In the genomic region with DNA sequence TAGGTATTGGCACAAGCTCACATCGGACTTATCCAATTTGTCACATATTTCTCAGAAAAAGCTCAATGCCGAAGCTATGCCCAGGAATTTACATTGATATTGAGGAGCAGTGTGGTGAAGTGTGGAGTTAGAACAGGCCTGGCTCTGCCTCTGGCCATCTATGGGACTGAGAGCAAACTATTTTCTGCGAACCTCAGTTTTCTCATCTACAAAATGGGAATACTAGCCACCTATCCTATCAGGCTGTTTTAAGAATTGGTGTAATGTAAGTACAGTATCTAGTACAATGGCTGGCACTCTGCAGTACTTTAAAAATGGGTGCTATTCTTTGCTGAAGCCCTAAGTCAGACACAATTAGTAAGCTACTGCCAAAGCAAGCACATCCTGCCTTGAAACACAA, we compare ENCODE assay signal across 6 cellular contexts.
"Had no signal": no experiment of that assay in that cellular context is flagged by ENCODE, and none has a peak within 500 bp of the region (broad histone marks: within the 10 kb centered on the region; RNA-seq: fewer than 3 reads in every experiment).

No MANE protein-coding gene starts in this region.

- DNase-seq: GOT3, H7, HCEC 1CT, KG1 had no signal

- H3K4me3 Mint-ChIP-seq: IgD-negative memory B cell had no signal

- FAIRE-seq: HTR-8/SVneo had no signal

- H3K4me1 Mint-ChIP-seq: IgD-negative memory B cell had no signal

- H3K36me3 Mint-ChIP-seq: IgD-negative memory B cell had no signal

- H3K9me3 Mint-ChIP-seq: IgD-negative memory B cell had no signal

- H3K27ac Mint-ChIP-seq: IgD-negative memory B cell had no signal
